ENCODE assay signal across 8 cellular contexts in the genomic region with DNA sequence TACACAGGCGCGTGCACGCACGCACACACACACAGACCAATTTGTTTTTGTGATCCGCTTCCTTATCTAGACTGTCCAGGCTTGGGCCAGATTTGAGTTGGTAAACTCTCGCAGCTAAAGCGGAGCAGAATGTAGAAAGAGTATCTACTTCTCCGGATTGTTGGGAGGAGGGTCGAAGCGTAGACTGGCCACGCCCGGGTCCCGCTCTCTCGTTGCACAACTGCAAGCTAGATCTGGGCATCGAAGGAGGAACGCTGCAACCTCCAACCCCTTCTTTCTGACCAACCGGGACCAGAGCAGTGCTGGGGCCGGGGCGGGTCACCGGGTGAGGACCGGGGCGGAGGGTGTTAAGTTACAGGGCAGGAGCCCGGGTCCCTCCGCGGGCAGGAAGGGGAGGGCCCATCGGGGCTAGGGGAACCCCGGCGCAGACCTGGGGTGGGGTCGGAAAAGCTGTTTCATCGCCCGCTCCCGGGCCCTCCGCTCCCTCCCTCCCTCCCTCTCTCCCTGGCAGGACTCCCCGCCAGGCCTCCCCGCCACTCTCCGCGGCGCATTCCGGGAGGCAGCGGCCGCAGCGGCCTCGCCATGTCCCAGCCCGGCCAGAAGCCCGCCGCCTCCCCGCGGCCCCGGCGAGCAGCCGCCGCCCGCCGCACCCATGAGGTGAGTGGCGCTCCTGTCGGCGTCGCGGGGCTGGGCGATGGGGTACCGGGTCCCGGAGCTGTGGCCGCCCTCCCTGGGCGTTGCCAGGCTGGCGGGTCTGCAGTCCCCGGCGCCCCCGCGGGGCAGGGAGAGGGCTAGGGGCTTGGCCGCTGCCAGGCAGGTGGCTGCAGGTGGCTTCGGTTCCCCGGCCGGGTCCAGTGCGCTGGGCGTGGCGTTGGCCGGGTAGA. TPM values are rescaled to one million over a fixed set of nuclear protein-coding genes. Genes with fewer than 3 reads are reported as not detected.
DNase-seq lines count a peak whose midpoint lies in the region; ATAC-seq and TF ChIP-seq lines count a peak whose summit lies in the region.

A gene with protein sequence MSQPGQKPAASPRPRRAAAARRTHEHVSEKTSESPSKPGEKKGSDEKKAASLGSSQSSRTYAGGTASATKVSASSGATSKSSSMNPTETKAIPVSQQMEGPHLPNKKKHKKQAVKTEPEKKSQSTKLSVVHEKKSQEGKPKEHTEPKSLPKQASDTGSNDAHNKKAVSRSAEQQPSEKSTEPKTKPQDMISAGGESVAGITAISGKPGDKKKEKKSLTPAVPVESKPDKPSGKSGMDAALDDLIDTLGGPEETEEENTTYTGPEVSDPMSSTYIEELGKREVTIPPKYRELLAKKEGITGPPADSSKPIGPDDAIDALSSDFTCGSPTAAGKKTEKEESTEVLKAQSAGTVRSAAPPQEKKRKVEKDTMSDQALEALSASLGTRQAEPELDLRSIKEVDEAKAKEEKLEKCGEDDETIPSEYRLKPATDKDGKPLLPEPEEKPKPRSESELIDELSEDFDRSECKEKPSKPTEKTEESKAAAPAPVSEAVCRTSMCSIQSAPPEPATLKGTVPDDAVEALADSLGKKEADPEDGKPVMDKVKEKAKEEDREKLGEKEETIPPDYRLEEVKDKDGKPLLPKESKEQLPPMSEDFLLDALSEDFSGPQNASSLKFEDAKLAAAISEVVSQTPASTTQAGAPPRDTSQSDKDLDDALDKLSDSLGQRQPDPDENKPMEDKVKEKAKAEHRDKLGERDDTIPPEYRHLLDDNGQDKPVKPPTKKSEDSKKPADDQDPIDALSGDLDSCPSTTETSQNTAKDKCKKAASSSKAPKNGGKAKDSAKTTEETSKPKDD (plus strand): TSS at position 536 of the 884 bp plus-strand sequence. CDS start 47 bp downstream, at position 583.

- H3K9me3 ChIP-seq in PC-9 (ENCODE audit: insufficient read depth, low read depth) (no peaks in the 10 kb centered on the region), esophagus muscularis mucosa (no peaks in the 10 kb centered on the region)
- no peaks in the 10 kb centered on the region for H3K9me3 ChIP-seq in naive thymus-derived CD4-positive, alpha-beta T cell (ENCODE audit: control insufficient read depth in 2 of 3, low read length in 3 of 3)

- peak within 1 kb of the TSS; percentile 71 for H2AFZ ChIP-seq in PC-9

- no peaks in the 10 kb centered on the region for H3K36me3 Mint-ChIP-seq in activated T-cell treated with anti-CD3 and anti-CD28 coated beads, Interleukin-2, amount 50 U/mL, for 4 hours (ENCODE audit: insufficient read depth)
- H3K36me3 Mint-ChIP-seq in naive thymus-derived CD4-positive, alpha-beta T cell, result peaks cover 0 to 12% (median 0%) of the 10 kb centered on the region in 5 donors
- peaks cover 1 to 5% of the 10 kb centered on the region in 2 donors for H3K36me3 Mint-ChIP-seq in stimulated activated naive B cell treated with anti-CD40 and anti-IgM and Interleukin-4, amounts not matched to agents 10 μg/mL and 1 μg/mL and 100 μg/mL, for 72 hours

- no peaks in the 10 kb centered on the region for H3K36me3 ChIP-seq in BJ (ENCODE audit: control insufficient read depth, insufficient read depth, low read length)
- H3K36me3 ChIP-seq in PC-9 (ENCODE audit: low read depth), result no peaks in the 10 kb centered on the region
- no peaks in the 10 kb centered on the region for H3K36me3 ChIP-seq in esophagus muscularis mucosa
- H3K36me3 ChIP-seq in naive thymus-derived CD4-positive, alpha-beta T cell (ENCODE audit: control insufficient read depth in 2 of 3, insufficient read depth in 3 of 3, low read length in 3 of 3), result peaks cover 0 to 8% (median 0%) of the 10 kb centered on the region in 3 experiments

- H4K20me1 ChIP-seq in PC-9 (ENCODE audit: insufficient read depth), result peaks cover 23% of the 10 kb centered on the region

- H3K4me3 ChIP-seq in BJ (ENCODE audit: low read depth, low read length) (peak within 1 kb of the TSS; percentile 92), PC-9 (peak within 1 kb of the TSS; percentile 88), esophagus muscularis mucosa (peak within 1 kb of the TSS; percentile 87 to 99 (median 95))
- H3K4me3 ChIP-seq in naive thymus-derived CD4-positive, alpha-beta T cell (ENCODE audit: low read length), result peak within 1 kb of the TSS; percentile 86

- TF ChIP-seq EP300 in esophagus muscularis mucosa (IDR thresholded peaks at IDR 0.05), result no peak

- peak within 1 kb of the TSS; percentile 93 to 99 (median 96) for H3K27ac Mint-ChIP-seq in naive thymus-derived CD4-positive, alpha-beta T cell
- H3K27ac Mint-ChIP-seq in stimulated activated naive B cell treated with anti-CD40 and anti-IgM and Interleukin-4, amounts not matched to agents 10 μg/mL and 1 μg/mL and 100 μg/mL, for 72 hours, result peak within 1 kb of the TSS; percentile 98

- no TSS peak for BruUV-seq in PC-9 (replicated peaks; lab: Mats Ljungman, UMichigan)

- WGBS in esophagus muscularis mucosa, result 0% methylated on average over 11 of the region's 77 CpGs

- POLR2A ChIA-PET in BJ (lab: Charles Lee), result interaction anchor here (0.6 to 1.3 kb wide), 3 partner anchors 29 to 579 kb away, joined by 3 to 4 read pairs (median 3); no protein-coding TSS in a partner anchor
- POLR2A ChIA-PET in PC-9 (lab: Charles Lee; ENCODE audit: unreplicated experiment), result interaction anchor here (0.6 to 2.8 kb wide), 10 partner anchors 10 to 826 kb away, joined by 3 to 36 read pairs (median 8); no protein-coding TSS in a partner anchor
- POLR2A ChIA-PET in naive thymus-derived CD4-positive, alpha-beta T cell (lab: Charles Lee), result interaction anchor here (0.6 to 4.3 kb wide), 16 partner anchors 8 to 1016 kb away, joined by 3 to 32 read pairs (median 6); a partner anchor contains a TSS

- peaks cover 3% of the 10 kb centered on the region for H3K27me3 Mint-ChIP-seq in activated T-cell treated with anti-CD3 and anti-CD28 coated beads, Interleukin-2, amount 50 U/mL, for 4 hours (ENCODE audit: low read depth)
- peaks cover 0 to 17% (median 0%) of the 10 kb centered on the region in 5 donors for H3K27me3 Mint-ChIP-seq in naive thymus-derived CD4-positive, alpha-beta T cell
- H3K27me3 Mint-ChIP-seq in stimulated activated naive B cell treated with anti-CD40 and anti-IgM and Interleukin-4, amounts not matched to agents 10 μg/mL and 1 μg/mL and 100 μg/mL, for 72 hours, result no peaks in the 10 kb centered on the region

- no peak for TF ChIP-seq CTCF in BJ (IDR thresholded peaks at IDR 0.05; ENCODE audit: insufficient read depth, low read depth, low read length)
- no peak for TF ChIP-seq CTCF in PC-9 (conservative IDR thresholded peaks at IDR 0.05)
- no peak for TF ChIP-seq CTCF in esophagus muscularis mucosa (IDR thresholded peaks at IDR 0.05)

- ATAC-seq in GM19035 (IDR thresholded peaks at IDR 0.05; ENCODE audit: unreplicated experiment), result peak; percentile 66
- ATAC-seq in HG03342 (IDR thresholded peaks at IDR 0.05; ENCODE audit: unreplicated experiment), result peak; percentile 60
- ATAC-seq in activated T-cell treated with anti-CD3 and anti-CD28 coated beads, Interleukin-2, amount 50 U/mL, for 4 hours, result peak; percentile 67 to 69
- peak; percentile 80 for ATAC-seq in naive thymus-derived CD4-positive, alpha-beta T cell
- ATAC-seq in stimulated activated naive B cell treated with anti-CD40 and anti-IgM and Interleukin-4, amounts not matched to agents 10 μg/mL and 1 μg/mL and 100 μg/mL, for 72 hours (replicated peaks), result peak; percentile 78 to 83

- H3K9me2 ChIP-seq in PC-9 (ENCODE audit: insufficient read depth), result no peaks in the 10 kb centered on the region

- peak; percentile 34 for TF ChIP-seq POLR2A in esophagus muscularis mucosa (IDR thresholded peaks at IDR 0.05; ENCODE audit: low read depth)

- H3K27ac ChIP-seq in PC-9 (peak within 1 kb of the TSS; percentile 94), esophagus muscularis mucosa (replicated peaks in 1 of 4) (peak within 1 kb of the TSS; percentile 100)
- peak within 1 kb of the TSS; percentile 87 for H3K27ac ChIP-seq in naive thymus-derived CD4-positive, alpha-beta T cell (ENCODE audit: low read depth, low read length)

- H3K4me1 ChIP-seq in PC-9 (replicated peaks; ENCODE audit: insufficient read depth) (peaks cover 60% of the 10 kb centered on the region), esophagus muscularis mucosa (peaks cover 19 to 42% (median 36%) of the 10 kb centered on the region in 4 donors)
- H3K4me1 ChIP-seq in naive thymus-derived CD4-positive, alpha-beta T cell (ENCODE audit: control insufficient read depth in 2 of 2, insufficient read depth in 2 of 2, low read length in 2 of 2), result peaks cover 25 to 26% of the 10 kb centered on the region in 2 donors

- H3K9me3 Mint-ChIP-seq in activated T-cell treated with anti-CD3 and anti-CD28 coated beads, Interleukin-2, amount 50 U/mL, for 4 hours, result no peaks in the 10 kb centered on the region
- no peaks in the 10 kb centered on the region for H3K9me3 Mint-ChIP-seq in naive thymus-derived CD4-positive, alpha-beta T cell
- no peaks in the 10 kb centered on the region for H3K9me3 Mint-ChIP-seq in stimulated activated naive B cell treated with anti-CD40 and anti-IgM and Interleukin-4, amounts not matched to agents 10 μg/mL and 1 μg/mL and 100 μg/mL, for 72 hours

- H3K4me1 Mint-ChIP-seq in activated T-cell treated with anti-CD3 and anti-CD28 coated beads, Interleukin-2, amount 50 U/mL, for 4 hours (ENCODE audit: low read depth), result peaks cover 44% of the 10 kb centered on the region
- H3K4me1 Mint-ChIP-seq in naive thymus-derived CD4-positive, alpha-beta T cell, result peaks cover 23 to 64% (median 45%) of the 10 kb centered on the region in 7 donors
- H3K4me1 Mint-ChIP-seq in stimulated activated naive B cell treated with anti-CD40 and anti-IgM and Interleukin-4, amounts not matched to agents 10 μg/mL and 1 μg/mL and 100 μg/mL, for 72 hours, result peaks cover 22 to 26% of the 10 kb centered on the region in 2 donors

- H3K4me3 Mint-ChIP-seq in activated T-cell treated with anti-CD3 and anti-CD28 coated beads, Interleukin-2, amount 50 U/mL, for 4 hours, result peak within 1 kb of the TSS; percentile 95
- peak within 1 kb of the TSS; percentile 86 to 100 (median 98) for H3K4me3 Mint-ChIP-seq in naive thymus-derived CD4-positive, alpha-beta T cell
- H3K4me3 Mint-ChIP-seq in stimulated activated naive B cell treated with anti-CD40 and anti-IgM and Interleukin-4, amounts not matched to agents 10 μg/mL and 1 μg/mL and 100 μg/mL, for 72 hours, result peak within 1 kb of the TSS; percentile 94 to 96

- intact Hi-C loops in PC-9 (cut with micrococcal nuclease; ENCODE audit: unreplicated experiment), result loop anchor here (1.0 to 10.0 kb wide), 6 partner anchors 33 to 503 kb away; a partner anchor contains a TSS
- intact Hi-C loops in esophagus muscularis mucosa (cut with DNase I), result loop anchor here (2.0 kb wide), 1 partner anchor 41 kb away; no protein-coding TSS in a partner anchor
- intact Hi-C loops in naive thymus-derived CD4-positive, alpha-beta T cell (cut with micrococcal nuclease), result loop anchor here (1.0 to 5.0 kb wide), 26 partner anchors 8 to 1108 kb away; a partner anchor contains a TSS

- H3K27me3 ChIP-seq in BJ (ENCODE audit: control insufficient read depth, insufficient read depth, low read length) (no peaks in the 10 kb centered on the region), PC-9 (ENCODE audit: insufficient read depth, low read depth) (no peaks in the 10 kb centered on the region), esophagus muscularis mucosa (no peaks in the 10 kb centered on the region)
- H3K27me3 ChIP-seq in naive thymus-derived CD4-positive, alpha-beta T cell (ENCODE audit: control insufficient read depth in 2 of 2, insufficient read depth in 2 of 2, low read length in 2 of 2), result no peaks in the 10 kb centered on the region

- peak within 1 kb of the TSS; percentile 88 for H3K4me2 ChIP-seq in PC-9

- DNase-seq in BJ (ENCODE audit: low read depth), result peak; percentile 68
- DNase-seq in PC-9, result peak; percentile 95 to 97
- DNase-seq in activated T-cell treated with anti-CD3 and anti-CD28 coated beads, Interleukin-2, amount 50 U/mL, for 4 hours, result peak; percentile 76
- peak; percentile 98 for DNase-seq in esophagus muscularis mucosa (ENCODE audit: extremely low spot score)
- DNase-seq in naive thymus-derived CD4-positive, alpha-beta T cell, result peak; percentile 59 to 87 (median 67)
- peak; percentile 89 for DNase-seq in stimulated activated naive B cell treated with anti-CD40 and anti-IgM and Interleukin-4, amounts not matched to agents 10 μg/mL and 1 μg/mL and 100 μg/mL, for 72 hours

- CTCF ChIA-PET in BJ (lab: Yijun Ruan, JAX), result interaction anchor here (0.7 to 2.5 kb wide), 7 partner anchors 12 to 48 kb away, joined by 3 to 14 read pairs (median 4); no protein-coding TSS in a partner anchor
- CTCF ChIA-PET in PC-9 (lab: Charles Lee), result interaction anchor here (1.1 kb wide), 1 partner anchor 9 kb away, joined by 3 read pairs; no protein-coding TSS in a partner anchor
- CTCF ChIA-PET in naive thymus-derived CD4-positive, alpha-beta T cell (lab: Charles Lee), result no interaction called here

- H3K79me2 ChIP-seq in PC-9 (ENCODE audit: low read depth), result peaks cover 42% of the 10 kb centered on the region

- peaks cover 42% of the 10 kb centered on the region for H3F3A ChIP-seq in PC-9 (ENCODE audit: insufficient read depth, low read depth)

RNA-seq across cellular contexts. Expression of the gene that starts here (rescaled TPM):
- 112 and 157 TPM in 2 replicates for polyA plus RNA-seq in BJ (2011; rRNA removed)
- polyA minus RNA-seq in BJ (2011; rRNA and poly(A)+ RNA removed), result 66.3 and 74.2 TPM in 2 replicates
- total RNA-seq in PC-9 (2021) (234 and 289 TPM in 2 replicates), esophagus muscularis mucosa (100 to 1,000 TPM; 238 to 346 (median 296) TPM)
- total RNA-seq in activated T-cell treated with anti-CD3 and anti-CD28 coated beads, Interleukin-2, amount 50 U/mL, for 4 hours, result 10 to 100 TPM; 57.5 to 73.9 (median 58.1) TPM
- total RNA-seq in naive thymus-derived CD4-positive, alpha-beta T cell, result 100 to 1,000 TPM; 112 to 298 (median 185) TPM
- polyA plus RNA-seq in naive thymus-derived CD4-positive, alpha-beta T cell, result 10 to 100 TPM; 31.1 to 43.8 TPM

Comparison
In these comparisons a context has a peak if more than half of its experiments do, and no peak if none do; other contexts are left out.
1. Peak in every context shown above with its lines: DNase-seq, ATAC-seq, H3K4me3 ChIP-seq and H3K27ac ChIP-seq.